Comparison of ENCODE assay signal across 22 cellular contexts in the genomic region with DNA sequence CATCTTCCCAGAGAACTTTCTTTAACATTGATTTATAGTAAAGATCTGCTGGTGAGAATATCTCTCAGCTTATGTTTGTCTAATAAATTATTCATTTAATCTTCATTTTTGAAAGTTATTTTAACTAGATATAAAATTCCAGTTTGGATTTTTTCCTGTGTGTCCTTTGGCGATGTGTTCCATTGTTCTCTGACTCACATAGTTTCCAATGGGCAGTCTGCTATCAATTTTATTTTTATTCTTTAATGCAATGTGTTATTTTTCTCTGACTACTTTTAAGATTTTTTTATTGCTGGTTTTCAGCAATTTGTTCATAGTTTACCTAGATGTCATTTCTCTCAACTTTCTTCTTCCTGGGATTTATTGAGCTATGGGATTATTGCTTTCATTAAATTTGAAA.
"Had no signal": no experiment of that assay in that cellular context is flagged by ENCODE, and none has a peak within 500 bp of the region (broad histone marks: within the 10 kb centered on the region; RNA-seq: fewer than 3 reads in every experiment).

No MANE protein-coding gene starts in this region.

- ATAC-seq: left colon; left lung; lower lobe of right lung; naive thymus-derived CD8-positive, alpha-beta T cell; pancreas; right cardiac atrium; stimulated activated memory B cell treated with anti-CD40 and anti-IgM and Interleukin-4, amounts not matched to agents 10 μg/mL and 1 μg/mL and 100 μg/mL, for 72 hours; stimulated activated naive CD8-positive, alpha-beta T cell treated with anti-CD3 and anti-CD28 coated beads, Interleukin-15, amount 100 ng/mL, for 72 hours had no signal

- DNase-seq: hippocampal formation; kidney; left colon; left lung; lower lobe of right lung; mammary epithelial cell; mesenchymal stem cell; naive thymus-derived CD8-positive, alpha-beta T cell; nucleus accumbens; pancreas; posterior cingulate gyrus; retina; right cardiac atrium; stimulated activated CD4-positive, alpha-beta T cell treated with anti-CD3 and anti-CD28 coated beads, Interleukin-1b, Interleukin-23, amount 100 ng/mL, for 48 hours; stimulated activated CD4-positive, alpha-beta T cell treated with anti-CD3 and anti-CD28 coated beads, Interleukin-2, amount 100 ng/mL, for 48 hours; stimulated activated CD4-positive, alpha-beta T cell treated with anti-CD3 and anti-CD28 coated beads, Interleukin-4, amount 100 ng/mL, for 4 hours; stimulated activated CD8-positive, alpha-beta memory T cell treated with anti-CD3 and anti-CD28 coated beads, Interleukin-4, amount 100 ng/mL, for 48 hours; stimulated activated naive CD4-positive, alpha-beta T cell treated with Interleukin-2 at 50 U/mL for 16 hours; stimulated activated naive CD8-positive, alpha-beta T cell treated with anti-CD3 and anti-CD28 coated beads, Interleukin-15, amount 100 ng/mL, for 72 hours; substantia nigra; uterus had no signal
